Comparison of ENCODE assay signal across 18 cellular contexts in genomic region chr14:57575482-57575881, GRCh38.
DNase-seq lines count a peak whose midpoint lies in the region; ATAC-seq and FAIRE-seq lines count a peak whose summit lies in the region.
"Had no signal": no experiment of that assay in that cellular context is flagged by ENCODE, and none has a peak within 500 bp of the region (broad histone marks: within the 10 kb centered on the region; RNA-seq: fewer than 3 reads in every experiment).

No MANE protein-coding gene starts in this region.

- DNase-seq in left cardiac atrium: peak; percentile 22
- DNase-seq in cardiac septum (ENCODE audit: low spot score): no peak
- DNase-seq in NCI-H2081 treated with DMSO at 0.1 percent for 48 hours (lab: John Stamatoyannopoulos, UW): peak; percentile 58
- DNase-seq in NCI-H774 (lab: John Stamatoyannopoulos, UW): peak; percentile 1
- peak; percentile 18 for DNase-seq in urothelium cell line (ENCODE audit: low spot score)
- DNase-seq in T-helper 17 cell: no peak
- no peak for DNase-seq in activated naive CD4-positive, alpha-beta T cell treated with anti-CD3 and anti-CD28 coated beads, Interleukin-2, amount 50 U/mL, for 72 hours (ENCODE audit: low spot score in 2 of 2)
- DNase-seq: AML-193; CD4-positive, CD25-positive, alpha-beta regulatory T cell; DND-41; GDM1; MG63; PC-9 had no signal

- intact Hi-C loops in left cardiac atrium (cut with DNase I): no loop called here
- intact Hi-C loops in cardiac septum (cut with DNase I): no loop called here

- peak; percentile 9 for FAIRE-seq in urothelium cell line (lab: Jason Lieb, UNC)
- FAIRE-seq: H54, HepG2 had no signal

- ATAC-seq in left cardiac atrium: peak; percentile 64 to 68
- no peak for ATAC-seq in T-helper 17 cell
- ATAC-seq in GM19023 (IDR thresholded peaks at IDR 0.05; ENCODE audit: unreplicated experiment): no peak
- ATAC-seq in activated naive CD4-positive, alpha-beta T cell treated with anti-CD3 and anti-CD28 coated beads, Interleukin-2, amount 50 U/mL, for 72 hours: no peak
- ATAC-seq: HepG2, SK-N-SH treated with all-trans-retinoic acid at 6 μM for 48 hours had no signal

- H3K27me3 Mint-ChIP-seq in T-helper 17 cell: no peaks in the 10 kb centered on the region
- H3K27me3 Mint-ChIP-seq: CD4-positive, CD25-positive, alpha-beta regulatory T cell had no signal

- no peak overlapping the region for H3K27ac Mint-ChIP-seq in T-helper 17 cell
- no peak overlapping the region for H3K27ac Mint-ChIP-seq in activated naive CD4-positive, alpha-beta T cell treated with anti-CD3 and anti-CD28 coated beads, Interleukin-2, amount 50 U/mL, for 72 hours
- H3K27ac Mint-ChIP-seq: CD4-positive, CD25-positive, alpha-beta regulatory T cell; T-helper 1 cell treated with Interleukin-12 subunit alpha and Interleukin-12 subunit beta and Interleukin-4 antibody, amounts not matched to agents 30 μg/mL and 1 μg/mL, for 36 hours had no signal

- H3K4me3 Mint-ChIP-seq in T-helper 17 cell: no peak overlapping the region
- H3K4me3 Mint-ChIP-seq: CD4-positive, CD25-positive, alpha-beta regulatory T cell; T-helper 1 cell treated with Interleukin-12 subunit alpha and Interleukin-12 subunit beta and Interleukin-4 antibody, amounts not matched to agents 30 μg/mL and 1 μg/mL, for 36 hours had no signal

- no peaks in the 10 kb centered on the region for H3K9me3 Mint-ChIP-seq in activated naive CD4-positive, alpha-beta T cell treated with anti-CD3 and anti-CD28 coated beads, Interleukin-2, amount 50 U/mL, for 72 hours
- H3K9me3 Mint-ChIP-seq: CD4-positive, CD25-positive, alpha-beta regulatory T cell; T-helper 1 cell treated with Interleukin-12 subunit alpha and Interleukin-12 subunit beta and Interleukin-4 antibody, amounts not matched to agents 30 μg/mL and 1 μg/mL, for 36 hours had no signal

- H3K36me3 Mint-ChIP-seq in T-helper 17 cell (ENCODE audit: low read depth): no peaks in the 10 kb centered on the region
- no peaks in the 10 kb centered on the region for H3K36me3 Mint-ChIP-seq in activated naive CD4-positive, alpha-beta T cell treated with anti-CD3 and anti-CD28 coated beads, Interleukin-2, amount 50 U/mL, for 72 hours
- H3K36me3 Mint-ChIP-seq: CD4-positive, CD25-positive, alpha-beta regulatory T cell had no signal

- H3K4me1 Mint-ChIP-seq in T-helper 17 cell: no peaks in the 10 kb centered on the region
- H3K4me1 Mint-ChIP-seq: CD4-positive, CD25-positive, alpha-beta regulatory T cell had no signal

- H3K9me3 ChIP-seq in T-helper 17 cell (ENCODE audit: control insufficient read depth, low read length, poor library complexity, severe bottlenecking): no peaks in the 10 kb centered on the region
- H3K9me3 ChIP-seq: MG63 had no signal

Comparison
In these comparisons a context has a peak if more than half of its experiments do, and no peak if none do; other contexts are left out.
1. DNase-seq: peak in left cardiac atrium (single experiment), NCI-H2081 treated with DMSO at 0.1 percent for 48 hours (single experiment), NCI-H774 (single experiment) and urothelium cell line (single experiment); none in cardiac septum (single experiment), T-helper 17 cell (0 of 3) and activated naive CD4-positive, alpha-beta T cell treated with anti-CD3 and anti-CD28 coated beads, Interleukin-2, amount 50 U/mL, for 72 hours (0 of 2).
2. ATAC-seq: peak in left cardiac atrium (2 of 2); none in T-helper 17 cell (single experiment), GM19023 (single experiment) and activated naive CD4-positive, alpha-beta T cell treated with anti-CD3 and anti-CD28 coated beads, Interleukin-2, amount 50 U/mL, for 72 hours (0 of 2).